Comparison of ENCODE assay signal across 3 cellular contexts in genomic region chr2:237030382-237030781, GRCh38.
"Had no signal": no experiment of that assay in that cellular context is flagged by ENCODE, and none has a peak within 500 bp of the region (broad histone marks: within the 10 kb centered on the region; RNA-seq: fewer than 3 reads in every experiment).

No MANE protein-coding gene starts in this region.

- H3K4me3 ChIP-seq: GM12878 had no signal

- ATAC-seq: GM12878 had no signal

- DNase-seq: GDM1, GF-D8 had no signal
